Comparison of ENCODE assay signal across 8 cellular contexts in the genomic region with DNA sequence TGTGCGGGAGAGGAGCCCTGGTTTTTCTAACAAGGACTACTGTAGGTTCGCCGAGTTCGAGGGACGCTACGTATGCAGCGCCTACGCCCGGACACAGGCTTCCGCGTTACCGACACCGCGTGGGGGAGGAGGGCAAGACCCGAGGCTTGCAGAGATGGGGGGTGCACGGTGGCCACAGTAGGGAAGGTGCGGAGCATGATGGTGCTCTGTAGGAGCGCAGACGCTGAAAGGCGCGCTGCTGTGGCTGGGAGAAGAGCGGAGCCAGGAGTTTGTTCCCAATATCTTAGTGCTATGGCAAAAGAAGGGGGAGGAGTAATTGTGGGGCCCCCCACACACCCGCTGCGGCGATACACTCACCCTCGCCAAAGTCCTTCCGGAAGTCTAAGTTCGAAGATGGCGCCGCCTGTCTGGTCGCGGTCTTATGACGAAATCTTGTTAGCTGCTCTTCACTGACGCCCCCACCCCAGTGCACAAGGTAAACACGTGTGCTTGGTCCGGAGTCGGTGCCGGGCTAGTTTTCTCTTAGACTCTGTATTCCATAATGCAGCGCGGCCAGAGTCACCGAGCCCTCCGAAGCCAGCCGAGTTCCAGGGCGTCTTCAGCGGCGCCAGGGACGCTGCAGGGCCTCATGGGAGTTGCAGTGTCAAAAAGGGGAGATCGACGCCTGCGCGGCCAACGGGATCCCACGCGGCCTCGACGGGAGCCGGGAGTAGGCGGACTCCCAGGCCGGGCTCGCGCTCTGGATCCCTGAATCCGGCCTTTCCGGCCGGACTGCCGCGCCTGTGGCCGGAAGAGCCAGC. TPM values are rescaled to one million over a fixed set of nuclear protein-coding genes. Genes with fewer than 3 reads are reported as not detected.
DNase-seq lines count a peak whose midpoint lies in the region; ATAC-seq, FAIRE-seq and TF ChIP-seq lines count a peak whose summit lies in the region.

A gene with protein sequence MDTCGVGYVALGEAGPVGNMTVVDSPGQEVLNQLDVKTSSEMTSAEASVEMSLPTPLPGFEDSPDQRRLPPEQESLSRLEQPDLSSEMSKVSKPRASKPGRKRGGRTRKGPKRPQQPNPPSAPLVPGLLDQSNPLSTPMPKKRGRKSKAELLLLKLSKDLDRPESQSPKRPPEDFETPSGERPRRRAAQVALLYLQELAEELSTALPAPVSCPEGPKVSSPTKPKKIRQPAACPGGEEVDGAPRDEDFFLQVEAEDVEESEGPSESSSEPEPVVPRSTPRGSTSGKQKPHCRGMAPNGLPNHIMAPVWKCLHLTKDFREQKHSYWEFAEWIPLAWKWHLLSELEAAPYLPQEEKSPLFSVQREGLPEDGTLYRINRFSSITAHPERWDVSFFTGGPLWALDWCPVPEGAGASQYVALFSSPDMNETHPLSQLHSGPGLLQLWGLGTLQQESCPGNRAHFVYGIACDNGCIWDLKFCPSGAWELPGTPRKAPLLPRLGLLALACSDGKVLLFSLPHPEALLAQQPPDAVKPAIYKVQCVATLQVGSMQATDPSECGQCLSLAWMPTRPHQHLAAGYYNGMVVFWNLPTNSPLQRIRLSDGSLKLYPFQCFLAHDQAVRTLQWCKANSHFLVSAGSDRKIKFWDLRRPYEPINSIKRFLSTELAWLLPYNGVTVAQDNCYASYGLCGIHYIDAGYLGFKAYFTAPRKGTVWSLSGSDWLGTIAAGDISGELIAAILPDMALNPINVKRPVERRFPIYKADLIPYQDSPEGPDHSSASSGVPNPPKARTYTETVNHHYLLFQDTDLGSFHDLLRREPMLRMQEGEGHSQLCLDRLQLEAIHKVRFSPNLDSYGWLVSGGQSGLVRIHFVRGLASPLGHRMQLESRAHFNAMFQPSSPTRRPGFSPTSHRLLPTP (minus strand): TSS at position 383 of the 800 bp plus-strand sequence. CDS start 13,210 bp downstream, outside the sequence.

- ATAC-seq in GM18498 (IDR thresholded peaks at IDR 0.05; ENCODE audit: unreplicated experiment) (peak; percentile 90), HG02938 (IDR thresholded peaks at IDR 0.05; ENCODE audit: unreplicated experiment) (peak; percentile 80), left ventricle myocardium superior (peak; percentile 98), psoas muscle (peak; percentile 93 to 96 (median 94))

- no peaks in the 10 kb centered on the region for H3K27me3 ChIP-seq in psoas muscle (ENCODE audit: insufficient read depth in 3 of 3, low read length in 2 of 3)

- DNase-seq in NCI-H187 (lab: John Stamatoyannopoulos, UW) = peak; percentile 94 to 96
- DNase-seq in T-helper 2 cell = peak; percentile 75 to 97 (median 88)
- DNase-seq in left ventricle myocardium superior = peak; percentile 96
- DNase-seq in psoas muscle = peak; percentile 95 to 98
- peak; percentile 98 for DNase-seq in urothelium cell line (ENCODE audit: low spot score)

- WGBS in psoas muscle, 3 donors = 0% methylated on average over 67 of the region's 67 CpGs

- H3K4me1 ChIP-seq in psoas muscle = peaks cover 48% of the 10 kb centered on the region

- intact Hi-C loops in left ventricle myocardium superior (cut with micrococcal nuclease) (no loop called here), psoas muscle (cut with DNase I) (loop anchor here (2.0 to 5.0 kb wide), 2 partner anchors 34 to 72 kb away; partner anchors contain the start of genes MPV17 (in 2 of the 2) and NRBP1 (in 1 of the 2))

- peak within 1 kb of the TSS; percentile 95 for H3K4me3 ChIP-seq in psoas muscle

- H3K36me3 ChIP-seq in psoas muscle (ENCODE audit: insufficient read depth in 1 of 2, low read depth in 1 of 2) = no peaks in the 10 kb centered on the region

- peak within 1 kb of the TSS; percentile 95 for H3K27ac ChIP-seq in angular gyrus (ENCODE audit: low read depth, low read length)
- peak within 1 kb of the TSS; percentile 98 for H3K27ac ChIP-seq in psoas muscle

- no peaks in the 10 kb centered on the region for H3K9me3 ChIP-seq in psoas muscle

- no peak for FAIRE-seq in urothelium cell line (lab: Jason Lieb, UNC)

- no peak for TF ChIP-seq CTCF in psoas muscle (IDR thresholded peaks at IDR 0.05)

RNA-seq across cellular contexts. Expression of the gene that starts here (rescaled TPM):
- total RNA-seq in left ventricle myocardium superior = 19.8 TPM
- total RNA-seq in psoas muscle = 10 to 100 TPM; 17.5 to 44.9 (median 31.1) TPM
- 10 to 100 TPM; 21.6 to 49.4 (median 24.2) TPM for polyA plus RNA-seq in psoas muscle

Comparison
In these comparisons a context has a peak if more than half of its experiments do, and no peak if none do; other contexts are left out.
1. Peak in every context shown above with its lines: DNase-seq, ATAC-seq, H3K4me3 ChIP-seq and H3K27ac ChIP-seq.